In the genomic region with DNA sequence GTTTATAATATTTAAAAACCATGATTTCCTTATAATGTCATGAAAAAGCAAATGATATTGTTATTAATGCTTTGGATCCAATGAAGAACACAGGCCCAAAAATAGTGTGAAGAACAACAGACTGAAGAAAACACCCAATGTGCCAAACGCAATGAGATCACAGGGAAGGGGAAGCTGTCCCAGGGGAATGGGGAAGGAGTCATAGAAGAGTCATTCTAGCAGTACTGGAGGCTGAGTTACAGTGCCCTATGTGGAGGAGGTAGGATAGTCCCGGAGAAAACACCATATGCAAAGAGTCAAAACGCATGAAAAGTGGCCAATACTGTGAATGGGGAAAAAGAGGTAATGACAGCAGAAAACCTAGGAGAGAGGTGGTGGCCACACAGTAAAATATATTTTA, we compare ENCODE assay signal across 23 cellular contexts. TPM values are rescaled to one million over a fixed set of nuclear protein-coding genes. Genes with fewer than 3 reads are reported as not detected.
DNase-seq lines count a peak whose midpoint lies in the region; ATAC-seq and TF ChIP-seq lines count a peak whose summit lies in the region.
"Had no signal": no experiment of that assay in that cellular context is flagged by ENCODE, and none has a peak within 500 bp of the region (broad histone marks: within the 10 kb centered on the region; RNA-seq: fewer than 3 reads in every experiment).

No MANE protein-coding gene starts in this region.

- no peaks in the 10 kb centered on the region; the same call in 1 of the 2 replicates for H3K9me3 Mint-ChIP-seq in WTC11
- H3K9me3 Mint-ChIP-seq: activated CD8-positive, alpha-beta T cell treated with anti-CD3 and anti-CD28 coated beads for 36 hours; CD14-positive monocyte; IgD-negative memory B cell; neural crest cell had no signal

- intact Hi-C loops in Right ventricle myocardium superior (cut with DNase I) (no loop called here), left ventricle myocardium inferior (cut with micrococcal nuclease) (no loop called here), left ventricle myocardium superior (cut with micrococcal nuclease) (no loop called here), aorta (cut with DNase I) (loop anchor here (10.0 kb wide), 1 partner anchor 50 kb away; the partner anchor contains the start of gene TPK1 (in 2 of the 2)), PC-3 (cut with micrococcal nuclease) (loop anchor here (5.0 kb wide), 1 partner anchor 52 kb away; the partner anchor contains the start of gene TPK1)

- H3K27me3 ChIP-seq in left ventricle myocardium inferior (ENCODE audit: low read depth) (no peaks in the 10 kb centered on the region), aorta (ENCODE audit: control insufficient read depth in 1 of 2, insufficient read depth in 2 of 2, low read length in 1 of 2) (no peaks in the 10 kb centered on the region), PC-3 (ENCODE audit: low read length) (no peaks in the 10 kb centered on the region)
- H3K27me3 ChIP-seq: ascending aorta, colonic mucosa had no signal

- no peak overlapping the region for H3K9ac ChIP-seq in PC-3 (ENCODE audit: low read length)

- DNase-seq in Right ventricle myocardium superior (no peak), left ventricle myocardium inferior (no peak), WTC11 (ENCODE audit: low spot score) (no peak), left ventricle myocardium superior (no peak), aorta (no peak), NCI-H146 (lab: John Stamatoyannopoulos, UW) (no peak), NCI-H2107 treated with DMSO at 0.1 percent for 48 hours (lab: John Stamatoyannopoulos, UW; ENCODE audit: unreplicated experiment) (no peak), PC-3 (no peak)
- DNase-seq: activated CD8-positive, alpha-beta T cell treated with anti-CD3 and anti-CD28 coated beads for 36 hours; activated naive CD4-positive, alpha-beta T cell treated with Interleukin-2 at 50 U/mL for 16 hours; activated T-cell treated with anti-CD3 and anti-CD28 coated beads, Interleukin-2, amount 50 U/mL, for 1 hour; colonic mucosa; foreskin fibroblast; HCEC 1CT; NCI-H1694 treated with DMSO at 0.1 percent for 48 hours; SIG-M5; stimulated activated CD4-positive, alpha-beta T cell treated with anti-CD3 and anti-CD28 coated beads, Interleukin-12 subunit alpha, Interleukin-12 subunit beta, amount 100 ng/mL, for 4 hours; stimulated activated CD8-positive, alpha-beta memory T cell treated with anti-CD3 and anti-CD28 coated beads, Interleukin-4, amount 100 ng/mL, for 48 hours had no signal

- peaks cover 20% of the 10 kb centered on the region for H3K4me1 Mint-ChIP-seq in WTC11
- H3K4me1 Mint-ChIP-seq: CD14-positive monocyte had no signal

- no peak overlapping the region for H3K4me3 Mint-ChIP-seq in WTC11
- H3K4me3 Mint-ChIP-seq: activated CD8-positive, alpha-beta T cell treated with anti-CD3 and anti-CD28 coated beads for 36 hours; CD14-positive monocyte; IgD-negative memory B cell; neural crest cell had no signal

- H3K27ac Mint-ChIP-seq in WTC11, result no peak overlapping the region
- H3K27ac Mint-ChIP-seq: activated CD8-positive, alpha-beta T cell treated with anti-CD3 and anti-CD28 coated beads for 36 hours; CD14-positive monocyte; IgD-negative memory B cell had no signal

- WGBS in aorta, 2 donors, result 26 to 30% methylated on average over 3 of the region's 3 CpGs

- H2AFZ ChIP-seq in PC-3 (ENCODE audit: low read length), result no peak overlapping the region

- no peaks in the 10 kb centered on the region for H4K20me1 ChIP-seq in PC-3 (ENCODE audit: low read length)

- H3K27me3 Mint-ChIP-seq in WTC11 (ENCODE audit: low read depth), result no peaks in the 10 kb centered on the region
- H3K27me3 Mint-ChIP-seq: activated CD8-positive, alpha-beta T cell treated with anti-CD3 and anti-CD28 coated beads for 36 hours; IgD-negative memory B cell had no signal

- TF ChIP-seq CTCF in left ventricle myocardium inferior (IDR thresholded peaks at IDR 0.05; ENCODE audit: borderline replicate concordance) (no peak), WTC11 (IDR thresholded peaks at IDR 0.05) (no peak), PC-3 (conservative IDR thresholded peaks at IDR 0.05; ENCODE audit: low read depth, low read length) (no peak)

- H3K36me3 ChIP-seq in left ventricle myocardium inferior, result no peaks in the 10 kb centered on the region
- no peaks in the 10 kb centered on the region for H3K36me3 ChIP-seq in aorta (ENCODE audit: control insufficient read depth in 1 of 2, insufficient read depth in 2 of 2, low read length in 1 of 2)
- no peaks in the 10 kb centered on the region for H3K36me3 ChIP-seq in PC-3 (ENCODE audit: low read depth, low read length)
- H3K36me3 ChIP-seq: ascending aorta, colonic mucosa had no signal

- H3K9me2 ChIP-seq in PC-3 (replicated peaks; ENCODE audit: low read length), result no peaks in the 10 kb centered on the region

- CTCF ChIA-PET in WTC11 (lab: Charles Lee), result interaction anchor here (1.0 to 2.0 kb wide), 3 partner anchors 45 to 114 kb away, joined by 3 to 10 read pairs (median 4); no protein-coding TSS in a partner anchor
- CTCF ChIA-PET in PC-3 (lab: Charles Lee), result no interaction called here

- no peaks in the 10 kb centered on the region for H3K36me3 Mint-ChIP-seq in WTC11
- H3K36me3 Mint-ChIP-seq: CD14-positive monocyte had no signal

- no peaks in the 10 kb centered on the region for H3K9me3 ChIP-seq in left ventricle myocardium inferior (replicated peaks)
- no peaks in the 10 kb centered on the region for H3K9me3 ChIP-seq in aorta (ENCODE audit: control insufficient read depth, low read length)
- H3K9me3 ChIP-seq in PC-3 (ENCODE audit: low read length), result no peaks in the 10 kb centered on the region
- H3K9me3 ChIP-seq: ascending aorta, colonic mucosa had no signal

- H3K4me3 ChIP-seq in left ventricle myocardium inferior, result no peak overlapping the region
- no peak overlapping the region for H3K4me3 ChIP-seq in aorta (ENCODE audit: low read length in 2 of 2)
- H3K4me3 ChIP-seq in PC-3 (ENCODE audit: low read length), result no peak overlapping the region
- H3K4me3 ChIP-seq: ascending aorta, colonic mucosa had no signal

- ATAC-seq in Right ventricle myocardium superior (ENCODE audit: poor library complexity), result peak; percentile 75
- ATAC-seq in WTC11, result peak; percentile 46; the same call in 1 of the 2 replicates
- ATAC-seq in left ventricle myocardium superior, result peak; percentile 84
- peak; percentile 84 for ATAC-seq in aorta (ENCODE audit: low FRiP score)
- ATAC-seq in PC-3, result no peak
- ATAC-seq: activated CD8-positive, alpha-beta T cell treated with anti-CD3 and anti-CD28 coated beads for 36 hours had no signal

- POLR2A ChIA-PET in WTC11 (lab: Charles Lee) (no interaction called here), PC-3 (lab: Charles Lee; ENCODE audit: unreplicated experiment) (no interaction called here)

- no peaks in the 10 kb centered on the region for H3F3A ChIP-seq in PC-3 (ENCODE audit: low read length, unreplicated experiment)

- no peaks in the 10 kb centered on the region for H3K79me2 ChIP-seq in PC-3 (ENCODE audit: low read length)

- H3K4me2 ChIP-seq in PC-3 (ENCODE audit: low read length), result no peak overlapping the region

- no TSS peak for BruUV-seq in PC-3 (replicated peaks; lab: Mats Ljungman, UMichigan)

- H3K27ac ChIP-seq in left ventricle myocardium inferior (replicated peaks), result no peak overlapping the region
- no peak overlapping the region for H3K27ac ChIP-seq in aorta (ENCODE audit: low read depth in 1 of 2, low read length in 2 of 2)
- H3K27ac ChIP-seq in PC-3 (ENCODE audit: low read length), result no peak overlapping the region
- H3K27ac ChIP-seq: ascending aorta, colonic mucosa, HL-60 had no signal

- H3K4me1 ChIP-seq in left ventricle myocardium inferior (no peaks in the 10 kb centered on the region), aorta (ENCODE audit: control insufficient read depth in 1 of 2, insufficient read depth in 2 of 2, low read length in 2 of 2) (peaks cover 0 to 1% of the 10 kb centered on the region in 2 donors), PC-3 (ENCODE audit: insufficient read depth, low read length) (no peaks in the 10 kb centered on the region)
- H3K4me1 ChIP-seq: colonic mucosa had no signal

TF ChIP-seq in WTC11, 78 proteins besides CTCF, POLR2A, EP300 and RAD21 (continues in another document):
- no peak for TF ChIP-seq SP1 (CRISPR knock-in tag; conservative IDR thresholded peaks at IDR 0.05)
- no peak for TF ChIP-seq FOXP4 (CRISPR knock-in tag; IDR thresholded peaks at IDR 0.05)
- TF ChIP-seq ETV6 (CRISPR knock-in tag; IDR thresholded peaks at IDR 0.05), result no peak
- no peak for TF ChIP-seq HMGA2 (CRISPR knock-in tag; IDR thresholded peaks at IDR 0.05)
- no peak for TF ChIP-seq PREB (CRISPR knock-in tag; IDR thresholded peaks at IDR 0.05; ENCODE audit: borderline replicate concordance)
- TF ChIP-seq MXD4 (CRISPR knock-in tag; IDR thresholded peaks at IDR 0.05; ENCODE audit: borderline replicate concordance), result no peak

RNA-seq across cellular contexts. Expression of gene TPK1, which starts 50.9 kb away (rescaled TPM):
- total RNA-seq in Right ventricle myocardium superior, result 2.9 TPM
- 3.5 TPM for total RNA-seq in left ventricle myocardium inferior
- total RNA-seq in WTC11 (2021), result 2.7 to 3.6 TPM (median 2.7 TPM) in 3 replicates
- total RNA-seq in left ventricle myocardium superior, result 4.9 TPM
- 10 to 100 TPM; 11.5 to 14.1 TPM for total RNA-seq in aorta
- polyA plus RNA-seq in aorta, result 10 to 100 TPM in 1 of 2 donors, 1 to 10 TPM in 1; 6.7 to 13.3 TPM
- total RNA-seq in PC-3 (2014; rRNA removed), result 1.3 and 4.5 TPM in 2 replicates

Comparison
In these comparisons a context has a peak if more than half of its experiments do, and no peak if none do; other contexts are left out.
1. intact Hi-C loops: an anchor here in aorta (10.0 kb wide) and PC-3 (5.0 kb wide); none called in Right ventricle myocardium superior, left ventricle myocardium inferior and left ventricle myocardium superior.